Comparison of ENCODE assay signal across 8 cellular contexts in genomic region chr22:41565403-41566054, GRCh38. TPM values are rescaled to one million over a fixed set of nuclear protein-coding genes. Genes with fewer than 3 reads are reported as not detected.
DNase-seq lines count a peak whose midpoint lies in the region; ATAC-seq and TF ChIP-seq lines count a peak whose summit lies in the region.

No MANE protein-coding gene starts in this region.

- peak; percentile 58 for ATAC-seq in left lung
- ATAC-seq in GM18505 (IDR thresholded peaks at IDR 0.05; ENCODE audit: unreplicated experiment): no peak
- no peak for ATAC-seq in GM21526 (IDR thresholded peaks at IDR 0.05; ENCODE audit: low FRiP score, unreplicated experiment)

- no peaks in the 10 kb centered on the region for H3K27me3 Mint-ChIP-seq in Caco-2 (ENCODE audit: insufficient read depth, unreplicated experiment)

- H3K4me1 ChIP-seq in left lung (peaks cover 0 to 2% of the 10 kb centered on the region in 2 donors), Caco-2 (peaks cover 5% of the 10 kb centered on the region; the same call in 1 of the 2 replicates)

- peaks cover 8% of the 10 kb centered on the region for H3K4me1 Mint-ChIP-seq in Caco-2 (ENCODE audit: low read depth, unreplicated experiment)

- H3K9me3 Mint-ChIP-seq in Caco-2 (ENCODE audit: unreplicated experiment): no peaks in the 10 kb centered on the region

- no peak overlapping the region for H3K4me3 Mint-ChIP-seq in Caco-2 (ENCODE audit: unreplicated experiment)

- H3K36me3 Mint-ChIP-seq in Caco-2 (ENCODE audit: insufficient read depth, unreplicated experiment): no peaks in the 10 kb centered on the region

- H3K36me3 ChIP-seq in MG63: no peaks in the 10 kb centered on the region
- no peaks in the 10 kb centered on the region for H3K36me3 ChIP-seq in left lung
- H3K36me3 ChIP-seq in Caco-2 (ENCODE audit: control insufficient read depth, insufficient read depth, low read length): no peaks in the 10 kb centered on the region

- no peaks in the 10 kb centered on the region for H3K27me3 ChIP-seq in MG63
- H3K27me3 ChIP-seq in left lung: peaks cover 0 to 22% of the 10 kb centered on the region in 2 donors
- no peaks in the 10 kb centered on the region for H3K27me3 ChIP-seq in Caco-2 (replicated peaks; ENCODE audit: control insufficient read depth, insufficient read depth, low read length)

- CTCF ChIA-PET in Caco-2 (lab: Charles Lee): interaction anchor here (0.6 kb wide), 1 partner anchor 41 kb away, joined by 3 read pairs; no protein-coding TSS in a partner anchor

- no peak overlapping the region for H3K27ac Mint-ChIP-seq in Caco-2 (ENCODE audit: unreplicated experiment)

- TF ChIP-seq POLR2A in GM18505 (IDR thresholded peaks at IDR 0.05; ENCODE audit: borderline replicate concordance, extremely low read depth, insufficient read depth, insufficient read length): no peak

- no TSS peak for BruUV-seq in Caco-2 (replicated peaks; lab: Mats Ljungman, UMichigan)

- intact Hi-C loops in left lung (cut with DNase I): no loop called here
- intact Hi-C loops in Caco-2 (cut with micrococcal nuclease; ENCODE audit: unreplicated experiment): no loop called here

- H3K9me3 ChIP-seq in MG63 (no peaks in the 10 kb centered on the region), left lung (no peaks in the 10 kb centered on the region), Caco-2 (no peaks in the 10 kb centered on the region)

- no peak overlapping the region for H3K27ac ChIP-seq in left lung

- DNase-seq in ELF-1 (ENCODE audit: low read depth, low spot score) (peak; percentile 83), MG63 (peak; percentile 82), astrocyte of the hippocampus (ENCODE audit: low read depth, low spot score) (peak; percentile 88), left lung (no peak), Caco-2 (no peak), NCI-H1930 (lab: John Stamatoyannopoulos, UW) (no peak)

- POLR2A ChIA-PET in Caco-2 (lab: Charles Lee): interaction anchor here (1.2 kb wide), 1 partner anchor 24 kb away, joined by 3 read pairs; the partner anchor contains the start of gene PMM1

- H3K4me3 ChIP-seq in MG63 (no peak overlapping the region), left lung (no peak overlapping the region), Caco-2 (ENCODE audit: low read depth, low read length) (no peak overlapping the region)

- TF ChIP-seq CTCF in left lung (IDR thresholded peaks at IDR 0.05) (no peak), Caco-2 (IDR thresholded peaks at IDR 0.05; ENCODE audit: insufficient read depth in 1 of 2, low read depth in 1 of 2, low read length in 1 of 2, severe bottlenecking in 1 of 2, unreplicated experiment in 1 of 2) (no peak)

RNA-seq across cellular contexts. Expression of gene CSDC2, which starts 4.7 kb away (rescaled TPM):
- not detected in 2 replicates for total RNA-seq in MG63 (2014; rRNA removed; shearing (Covaris generic); ENCODE audit: low replicate concordance)
- total RNA-seq in left lung (1 to 10 TPM; 5.1 to 5.5 TPM), Caco-2 (2022) (0.37 and 0.41 TPM in 2 replicates)

RNA-seq across cellular contexts. Expression of gene POLR3H, which starts 21.3 kb away (rescaled TPM):
- total RNA-seq in MG63 (2014; rRNA removed; shearing (Covaris generic); ENCODE audit: low replicate concordance): 47.2 and 53.1 TPM in 2 replicates
- 10 to 100 TPM; 31.3 to 55.4 TPM for total RNA-seq in left lung
- total RNA-seq in Caco-2 (2022): 42.2 and 45.4 TPM in 2 replicates

RNA-seq across cellular contexts. Expression of gene PMM1, which starts 24.1 kb away (rescaled TPM):
- 36.1 and 37.4 TPM in 2 replicates for total RNA-seq in MG63 (2014; rRNA removed; shearing (Covaris generic); ENCODE audit: low replicate concordance)
- total RNA-seq in left lung (10 to 100 TPM; 36.5 to 46.0 TPM), Caco-2 (2022) (27.8 and 29.6 TPM in 2 replicates)

RNA-seq across cellular contexts. Expression of gene DESI1, which starts 55.3 kb away (rescaled TPM):
- 14.4 and 27.6 TPM in 2 replicates for total RNA-seq in MG63 (2014; rRNA removed; shearing (Covaris generic); ENCODE audit: low replicate concordance)
- total RNA-seq in left lung (10 to 100 TPM; 27.2 to 42.9 TPM), Caco-2 (2022) (38.2 and 38.9 TPM in 2 replicates)

RNA-seq across cellular contexts. Expression of gene XRCC6, which starts 55.6 kb away (rescaled TPM):
- total RNA-seq in MG63 (2014; rRNA removed; shearing (Covaris generic); ENCODE audit: low replicate concordance): 560 and 634 TPM in 2 replicates
- total RNA-seq in left lung (100 to 1,000 TPM; 176 to 214 TPM), Caco-2 (2022) (413 and 414 TPM in 2 replicates)

Comparison
In these comparisons a context has a peak if more than half of its experiments do, and no peak if none do; other contexts are left out.
1. DNase-seq: peak in ELF-1 (single experiment), MG63 (single experiment) and astrocyte of the hippocampus (single experiment); none in left lung (0 of 2), Caco-2 (0 of 2) and NCI-H1930 (0 of 2).